In genomic region chr12:122499991-122500684, GRCh38 we compare ENCODE assay signal across 8 cellular contexts. TPM values are rescaled to one million over a fixed set of nuclear protein-coding genes. Genes with fewer than 3 reads are reported as not detected.
A peak's percentile ranks its signal among the peaks of the same experiment; 100 is the strongest.
DNase-seq lines count a peak whose midpoint lies in the region; ATAC-seq lines count a peak whose summit lies in the region.

No MANE protein-coding gene starts in this region.

- peak overlapping the region in 1 of 2 experiments; percentile 80 for H2BK12ac ChIP-seq in mesenchymal stem cell (ENCODE audit: low read length in 2 of 2)

- H3K79me1 ChIP-seq in mesenchymal stem cell (replicated peaks; ENCODE audit: low read length, poor library complexity, severe bottlenecking) = peaks cover 1% of the 10 kb centered on the region

- peak overlapping the region; percentile 79 to 98 for H3K23ac ChIP-seq in mesenchymal stem cell (ENCODE audit: low read length in 2 of 2)

- peak overlapping the region; percentile 79 for H2BK120ac ChIP-seq in mesenchymal stem cell (ENCODE audit: low read depth, low read length)

- no peaks in the 10 kb centered on the region for H3K27me3 ChIP-seq in effector memory CD4-positive, alpha-beta T cell (replicated peaks; ENCODE audit: control insufficient read depth, insufficient read depth, low read length, poor library complexity, severe bottlenecking)
- no peaks in the 10 kb centered on the region for H3K27me3 ChIP-seq in mesenchymal stem cell (ENCODE audit: control insufficient read depth in 1 of 2, insufficient read depth in 1 of 2, low read length in 2 of 2)

- H3K9me3 ChIP-seq in effector memory CD4-positive, alpha-beta T cell (ENCODE audit: control insufficient read depth, low read length) = no peaks in the 10 kb centered on the region
- no peaks in the 10 kb centered on the region for H3K9me3 ChIP-seq in mesenchymal stem cell (ENCODE audit: control insufficient read depth, low read length)

- peaks cover 17% of the 10 kb centered on the region for H3K36me3 ChIP-seq in effector memory CD4-positive, alpha-beta T cell (ENCODE audit: control insufficient read depth, insufficient read depth, low read length)
- H3K36me3 ChIP-seq in mesenchymal stem cell (ENCODE audit: control insufficient read depth in 1 of 2, insufficient read depth in 2 of 2, low read depth in 1 of 2, low read length in 2 of 2) = peaks cover 15 to 36% of the 10 kb centered on the region in 2 experiments

- H3K4ac ChIP-seq in mesenchymal stem cell (ENCODE audit: low read depth in 1 of 2, low read length in 2 of 2) = peak overlapping the region; percentile 87 to 91

- H2AK5ac ChIP-seq in mesenchymal stem cell (ENCODE audit: low read length, severe bottlenecking) = no peak overlapping the region

- H3K4me2 ChIP-seq in mesenchymal stem cell (ENCODE audit: low read length, poor library complexity, severe bottlenecking) = peak overlapping the region; percentile 59

- in situ Hi-C loops in ACHN (cut with HindIII; ENCODE audit: low pct_ligation_motif_present, low pct_unique_long_range_greater_than_20kb, low sequenced_read_pairs) = no loop called here

- H3K27ac ChIP-seq in effector memory CD4-positive, alpha-beta T cell (ENCODE audit: insufficient read depth, low read length, poor library complexity, severe bottlenecking) = peak overlapping the region; percentile 94
- peak overlapping the region; percentile 99 for H3K27ac ChIP-seq in mesenchymal stem cell (ENCODE audit: low read length, poor library complexity, severe bottlenecking)

- DNase-seq in ACHN (peak; percentile 77), NCI-H460 (ENCODE audit: extremely low read depth, low read depth) (peak; percentile 38), mesenchymal stem cell (peak; percentile 81)
- DNase-seq in activated CD4-positive, alpha-beta T cell treated with anti-CD3 and anti-CD28 coated beads, Interleukin-2, amount 50 U/mL, for 48 hours = peak; percentile 42 to 52
- peak in 2 of 3 donors; percentile 19 to 22 for DNase-seq in effector memory CD4-positive, alpha-beta T cell
- DNase-seq in stimulated activated CD8-positive, alpha-beta memory T cell treated with anti-CD3 and anti-CD28 coated beads, Interleukin-7, amount 100 ng/mL, for 4 hours (ENCODE audit: low read depth in 2 of 2) = peak; percentile 11 to 26

- peak overlapping the region; percentile 83 for H2BK15ac ChIP-seq in mesenchymal stem cell (ENCODE audit: low read depth, poor library complexity, severe bottlenecking)

- peak; percentile 21 for ATAC-seq in GM19023 (IDR thresholded peaks at IDR 0.05; ENCODE audit: unreplicated experiment)
- peak; percentile 19 for ATAC-seq in HG03196 (IDR thresholded peaks at IDR 0.05; ENCODE audit: unreplicated experiment)

- peak overlapping the region; percentile 89 for H2AFZ ChIP-seq in mesenchymal stem cell (ENCODE audit: low read depth, low read length)

- peak overlapping the region; percentile 85 for H3K4me3 ChIP-seq in effector memory CD4-positive, alpha-beta T cell (ENCODE audit: insufficient read depth, low read depth, low read length, poor library complexity, severe bottlenecking)
- peak overlapping the region; percentile 94 to 95 for H3K4me3 ChIP-seq in mesenchymal stem cell (ENCODE audit: insufficient read depth in 1 of 2, low read depth in 1 of 2, low read length in 2 of 2)

- peak overlapping the region; percentile 100 for H3K9ac ChIP-seq in mesenchymal stem cell (ENCODE audit: low read length)

- H3K18ac ChIP-seq in mesenchymal stem cell (ENCODE audit: low read depth in 1 of 2, low read length in 2 of 2) = peak overlapping the region; percentile 94 to 96

- peak overlapping the region; percentile 95 for H4K8ac ChIP-seq in mesenchymal stem cell (ENCODE audit: low read length)

- peak overlapping the region; percentile 74 to 98 for H3K14ac ChIP-seq in mesenchymal stem cell (ENCODE audit: low read length in 2 of 2)

- peak overlapping the region; percentile 97 for H2BK5ac ChIP-seq in mesenchymal stem cell (ENCODE audit: low read depth, low read length, poor library complexity, severe bottlenecking)

- peak overlapping the region; percentile 92 for H4K91ac ChIP-seq in mesenchymal stem cell (ENCODE audit: low read length)

- under 1% methylated on average over 46 of the region's 47 CpGs for WGBS in mesenchymal stem cell

- H3K4me1 ChIP-seq in effector memory CD4-positive, alpha-beta T cell (ENCODE audit: control insufficient read depth, insufficient read depth, low read length, poor library complexity, severe bottlenecking) = peaks cover 14% of the 10 kb centered on the region
- H3K4me1 ChIP-seq in mesenchymal stem cell (ENCODE audit: control insufficient read depth, insufficient read depth, low read depth, low read length) = peaks cover 8% of the 10 kb centered on the region

RNA-seq across cellular contexts. Expression of gene ZCCHC8, which starts 0.6 kb away (rescaled TPM):
- 47.4 and 49.1 TPM in 2 replicates for total RNA-seq in NCI-H460 (2014; rRNA removed; shearing (Covaris generic))
- polyA plus RNA-seq in NCI-H460 (2014; cell fraction: nucleus; rRNA removed) = 76.4 and 87.7 TPM in 2 replicates
- polyA plus RNA-seq in mesenchymal stem cell (2013, experiment 1 of 2) = 9.3 TPM
- 9.7 TPM for polyA plus RNA-seq in mesenchymal stem cell (2013, experiment 2 of 2)

RNA-seq across cellular contexts. Expression of gene RSRC2, which starts 26.6 kb away (rescaled TPM):
- total RNA-seq in NCI-H460 (2014; rRNA removed; shearing (Covaris generic)) = 50.3 and 56.6 TPM in 2 replicates
- polyA plus RNA-seq in NCI-H460 (2014; cell fraction: nucleus; rRNA removed) = 126 and 135 TPM in 2 replicates
- polyA plus RNA-seq in mesenchymal stem cell (2013, experiment 1 of 2) = 69.5 TPM
- 65.9 TPM for polyA plus RNA-seq in mesenchymal stem cell (2013, experiment 2 of 2)

RNA-seq across cellular contexts. Expression of gene KNTC1, which starts 26.9 kb away (rescaled TPM):
- total RNA-seq in NCI-H460 (2014; rRNA removed; shearing (Covaris generic)) = 40.7 and 51.0 TPM in 2 replicates
- 237 and 354 TPM in 2 replicates for polyA plus RNA-seq in NCI-H460 (2014; cell fraction: nucleus; rRNA removed)
- polyA plus RNA-seq in mesenchymal stem cell (2013, experiment 1 of 2) = 8.8 TPM
- 6.2 TPM for polyA plus RNA-seq in mesenchymal stem cell (2013, experiment 2 of 2)

Comparison
In these comparisons a context has a peak if more than half of its experiments do, and no peak if none do; other contexts are left out.
1. Peak in every context shown above with its lines: DNase-seq, ATAC-seq, H3K4me3 ChIP-seq and H3K27ac ChIP-seq.
2. DNase-seq: peak in every context shown above with its lines; median percentile 81 in mesenchymal stem cell; 77 in ACHN; 47 in activated CD4-positive, alpha-beta T cell treated with anti-CD3 and anti-CD28 coated beads, Interleukin-2, amount 50 U/mL, for 48 hours; 38 in NCI-H460; 20 in effector memory CD4-positive, alpha-beta T cell; 18 in stimulated activated CD8-positive, alpha-beta memory T cell treated with anti-CD3 and anti-CD28 coated beads, Interleukin-7, amount 100 ng/mL, for 4 hours.